21 cellular contexts compared by ENCODE assay signal in the genomic region with DNA sequence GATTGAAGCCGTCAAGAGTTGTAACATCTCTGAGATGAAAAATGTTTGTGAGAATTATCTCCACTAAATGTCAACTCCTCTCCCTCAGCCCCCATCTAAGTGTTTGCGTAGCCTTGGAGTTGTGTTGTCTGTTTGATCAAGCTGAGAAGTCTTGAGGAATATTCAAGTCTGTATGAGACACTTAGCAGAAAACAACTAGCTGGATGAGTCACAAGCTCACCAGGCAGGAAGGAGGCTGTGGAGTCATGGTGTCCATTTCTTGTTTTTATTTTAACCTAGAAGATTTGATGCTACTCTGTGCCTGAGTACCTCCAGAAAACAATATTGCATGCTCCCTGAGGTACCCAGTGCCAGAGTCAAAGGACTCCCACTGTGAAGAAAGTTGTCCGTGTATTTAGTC.
DNase-seq lines count a peak whose midpoint lies in the region; ATAC-seq and TF ChIP-seq lines count a peak whose summit lies in the region.
"Had no signal": no experiment of that assay in that cellular context is flagged by ENCODE, and none has a peak within 500 bp of the region (broad histone marks: within the 10 kb centered on the region; RNA-seq: fewer than 3 reads in every experiment).

No MANE protein-coding gene starts in this region.

- peak overlapping the region; percentile 42 for H3K4me2 ChIP-seq in smooth muscle cell
- H3K4me2 ChIP-seq: BLaER1 had no signal

- H2AFZ ChIP-seq in smooth muscle cell (ENCODE audit: low read depth), result peak overlapping the region; percentile 15

- H3F3A ChIP-seq in smooth muscle cell (ENCODE audit: low read depth), result no peaks in the 10 kb centered on the region

- H3K4me1 Mint-ChIP-seq in HFFc6 (ENCODE audit: low read depth), result peaks cover 8% of the 10 kb centered on the region; the same call in 1 of the 2 replicates
- H3K4me1 Mint-ChIP-seq: activated B cell treated with CpG ODN at 0.5 μM for 24 hours; activated T-helper 17 cell treated with anti-CD3 and anti-CD28 coated beads, Interleukin-2, amount 50 U/mL, for 72 hours had no signal

- H4K20me1 ChIP-seq in smooth muscle cell (ENCODE audit: low read depth), result no peaks in the 10 kb centered on the region
- H4K20me1 ChIP-seq: BLaER1 had no signal

- TF ChIP-seq CTCF in HFFc6 (IDR thresholded peaks at IDR 0.05) (no peak), smooth muscle cell (IDR thresholded peaks at IDR 0.05; ENCODE audit: borderline replicate concordance, insufficient read depth, poor library complexity, severe bottlenecking) (no peak)

- H3K9me3 ChIP-seq in smooth muscle cell (replicated peaks; ENCODE audit: low read depth), result no peaks in the 10 kb centered on the region
- H3K9me3 ChIP-seq: adrenal gland, left ventricle myocardium inferior, suprapubic skin had no signal

- no peaks in the 10 kb centered on the region for H3K79me2 ChIP-seq in smooth muscle cell (ENCODE audit: low read depth)

- no peaks in the 10 kb centered on the region for H3K36me3 ChIP-seq in smooth muscle cell (ENCODE audit: low read depth)
- H3K36me3 ChIP-seq: adrenal gland, BLaER1, left ventricle myocardium inferior, suprapubic skin had no signal

- no peaks in the 10 kb centered on the region for H3K27me3 ChIP-seq in smooth muscle cell (ENCODE audit: low read depth)
- H3K27me3 ChIP-seq: BLaER1, suprapubic skin had no signal

- no peak overlapping the region for H3K4me3 ChIP-seq in smooth muscle cell
- H3K4me3 ChIP-seq: adrenal gland, BLaER1, left ventricle myocardium inferior, suprapubic skin had no signal

- H3K9me3 Mint-ChIP-seq in HFFc6, result no peaks in the 10 kb centered on the region; the same call in 1 of the 2 replicates
- peaks cover 3 to 4% of the 10 kb centered on the region in 2 donors for H3K9me3 Mint-ChIP-seq in activated naive CD4-positive, alpha-beta T cell treated with anti-CD3 and anti-CD28 coated beads, Interleukin-2, amount 50 U/mL, for 72 hours
- H3K9me3 Mint-ChIP-seq: activated T-helper 17 cell treated with anti-CD3 and anti-CD28 coated beads, Interleukin-2, amount 50 U/mL, for 72 hours had no signal

- H3K4me3 Mint-ChIP-seq in HFFc6, result no peak overlapping the region
- H3K4me3 Mint-ChIP-seq: activated B cell treated with CpG ODN at 0.5 μM for 24 hours; activated T-helper 17 cell treated with anti-CD3 and anti-CD28 coated beads, Interleukin-2, amount 50 U/mL, for 72 hours; endodermal cell had no signal

- peak; percentile 55 for ATAC-seq in esophagus mucosa
- no peak for ATAC-seq in activated naive CD4-positive, alpha-beta T cell treated with anti-CD3 and anti-CD28 coated beads, Interleukin-2, amount 50 U/mL, for 72 hours
- ATAC-seq in HG02938 (IDR thresholded peaks at IDR 0.05; ENCODE audit: unreplicated experiment), result no peak
- ATAC-seq: activated T-helper 17 cell treated with anti-CD3 and anti-CD28 coated beads, Interleukin-2, amount 50 U/mL, for 72 hours had no signal

- peak overlapping the region; percentile 21 for H3K27ac ChIP-seq in smooth muscle cell (ENCODE audit: low read depth)
- H3K27ac ChIP-seq: adrenal gland, BLaER1, left ventricle myocardium inferior, suprapubic skin had no signal

- H3K27ac Mint-ChIP-seq in HFFc6, result no peak overlapping the region
- no peak overlapping the region for H3K27ac Mint-ChIP-seq in activated naive CD4-positive, alpha-beta T cell treated with anti-CD3 and anti-CD28 coated beads, Interleukin-2, amount 50 U/mL, for 72 hours
- H3K27ac Mint-ChIP-seq: activated B cell treated with CpG ODN at 0.5 μM for 24 hours; activated T-helper 17 cell treated with anti-CD3 and anti-CD28 coated beads, Interleukin-2, amount 50 U/mL, for 72 hours; endodermal cell had no signal

- no peak overlapping the region for H3K9ac ChIP-seq in smooth muscle cell (ENCODE audit: low read depth)
- H3K9ac ChIP-seq: BLaER1 had no signal

- DNase-seq in HFFc6 (peak; percentile 9), RKO (ENCODE audit: low spot score) (peak; percentile 32), smooth muscle cell (lab: John Stamatoyannopoulos, UW; ENCODE audit: unreplicated experiment) (no peak)
- DNase-seq in activated CD4-positive, alpha-beta T cell treated with anti-CD3 and anti-CD28 coated beads, Interleukin-2, amount 50 U/mL, for 48 hours, result no peak
- no peak for DNase-seq in activated naive CD4-positive, alpha-beta T cell treated with anti-CD3 and anti-CD28 coated beads, Interleukin-2, amount 50 U/mL, for 72 hours (ENCODE audit: low spot score in 2 of 2)
- DNase-seq: activated B cell treated with CpG ODN at 0.5 μM for 24 hours; adrenal gland; cerebellar nuclear complex; endodermal cell; KG1; left ventricle myocardium inferior; NCI-H1105; NCI-H446 treated with DMSO at 0.1 percent for 48 hours; SIG-M5; stimulated activated CD4-positive, alpha-beta T cell treated with anti-CD3 and anti-CD28 coated beads, Interleukin-4, amount 100 ng/mL, for 24 hours; T-helper 2 cell had no signal

- WGBS in smooth muscle cell (ENCODE audit: low lambda C conversion rate), result 34% methylated on average over 3 of the region's 3 CpGs

- H3K4me1 ChIP-seq in smooth muscle cell (ENCODE audit: low read depth), result no peaks in the 10 kb centered on the region
- H3K4me1 ChIP-seq: adrenal gland, BLaER1, left ventricle myocardium inferior, suprapubic skin had no signal

- H3K36me3 Mint-ChIP-seq in HFFc6 (ENCODE audit: low read depth), result no peaks in the 10 kb centered on the region
- H3K36me3 Mint-ChIP-seq in activated naive CD4-positive, alpha-beta T cell treated with anti-CD3 and anti-CD28 coated beads, Interleukin-2, amount 50 U/mL, for 72 hours, result no peaks in the 10 kb centered on the region

- peaks cover 3% of the 10 kb centered on the region; the same call in 1 of the 2 replicates for H3K27me3 Mint-ChIP-seq in HFFc6 (ENCODE audit: insufficient read depth)

Comparison
In these comparisons a context has a peak if more than half of its experiments do, and no peak if none do; other contexts are left out.
1. DNase-seq: peak in HFFc6 (single experiment) and RKO (single experiment); none in smooth muscle cell (single experiment), activated CD4-positive, alpha-beta T cell treated with anti-CD3 and anti-CD28 coated beads, Interleukin-2, amount 50 U/mL, for 48 hours (0 of 2) and activated naive CD4-positive, alpha-beta T cell treated with anti-CD3 and anti-CD28 coated beads, Interleukin-2, amount 50 U/mL, for 72 hours (0 of 2).